Comparison of ENCODE assay signal across 24 cellular contexts in genomic region chr21:36641346-36641745, GRCh38. TPM values are rescaled to one million over a fixed set of nuclear protein-coding genes. Genes with fewer than 3 reads are reported as not detected.
"Had no signal": no experiment of that assay in that cellular context is flagged by ENCODE, and none has a peak within 500 bp of the region (broad histone marks: within the 10 kb centered on the region; RNA-seq: fewer than 3 reads in every experiment).

No MANE protein-coding gene starts in this region.

- ATAC-seq: naive thymus-derived CD4-positive, alpha-beta T cell; right lobe of liver; stimulated activated memory B cell treated with anti-CD40 and anti-IgM and Interleukin-4, amounts not matched to agents 10 μg/mL and 1 μg/mL and 100 μg/mL, for 72 hours; stimulated activated naive CD8-positive, alpha-beta T cell treated with anti-CD3 and anti-CD28 coated beads, Interleukin-15, amount 100 ng/mL, for 72 hours had no signal

- H3K36me3 Mint-ChIP-seq: stimulated activated memory B cell treated with anti-CD40 and anti-IgM and Interleukin-4, amounts not matched to agents 10 μg/mL and 1 μg/mL and 100 μg/mL, for 72 hours had no signal

- H3K9me3 Mint-ChIP-seq: natural killer cell treated with Interleukin-12 subunit alpha and Interleukin-12 subunit beta and Interleukin-15 and Interleukin-18, amount 100 ng/mL, for 72 hours had no signal

- H3K36me3 ChIP-seq: left ventricle myocardium inferior, ovary, right atrium auricular region, right lobe of liver, thyroid gland, transverse colon, upper lobe of left lung, vagina had no signal

- H3K4me3 ChIP-seq: left ventricle myocardium inferior, lung, mucosa of descending colon, ovary, right atrium auricular region, right lobe of liver, smooth muscle cell, testis, thyroid gland, transverse colon, upper lobe of left lung, vagina had no signal

- DNase-seq: left ventricle myocardium inferior; midbrain; mucosa of descending colon; naive thymus-derived CD4-positive, alpha-beta T cell; ovary; right lobe of liver; stimulated activated CD4-positive, alpha-beta T cell treated with anti-CD3 and anti-CD28 coated beads, Interleukin-1b, Interleukin-23, amount 100 ng/mL, for 48 hours; stimulated activated CD4-positive, alpha-beta T cell treated with anti-CD3 and anti-CD28 coated beads, Interleukin-2, amount 100 ng/mL, for 48 hours; stimulated activated CD4-positive, alpha-beta T cell treated with anti-CD3 and anti-CD28 coated beads, Interleukin-4, amount 100 ng/mL, for 4 hours; stimulated activated CD8-positive, alpha-beta memory T cell treated with anti-CD3 and anti-CD28 coated beads, Interleukin-4, amount 100 ng/mL, for 48 hours; stimulated activated naive CD4-positive, alpha-beta T cell treated with Interleukin-2 at 50 U/mL for 16 hours; stimulated activated naive CD8-positive, alpha-beta T cell treated with anti-CD3 and anti-CD28 coated beads, Interleukin-15, amount 100 ng/mL, for 72 hours; testis; thyroid gland; transverse colon had no signal

- H3K4me2 ChIP-seq: smooth muscle cell had no signal

- H3K27me3 ChIP-seq: ovary, right atrium auricular region, right lobe of liver, testis, thyroid gland, upper lobe of left lung, vagina had no signal

- H3K4me1 ChIP-seq: right atrium auricular region, right lobe of liver, testis, thyroid gland, vagina had no signal

- H3K4me1 Mint-ChIP-seq: stimulated activated memory B cell treated with anti-CD40 and anti-IgM and Interleukin-4, amounts not matched to agents 10 μg/mL and 1 μg/mL and 100 μg/mL, for 72 hours had no signal

- H3K27ac Mint-ChIP-seq: natural killer cell treated with Interleukin-12 subunit alpha and Interleukin-12 subunit beta and Interleukin-15 and Interleukin-18, amount 100 ng/mL, for 72 hours; progenitor cell of endocrine pancreas; stimulated activated memory B cell treated with anti-CD40 and anti-IgM and Interleukin-4, amounts not matched to agents 10 μg/mL and 1 μg/mL and 100 μg/mL, for 72 hours; stimulated activated naive CD8-positive, alpha-beta T cell treated with anti-CD3 and anti-CD28 coated beads, Interleukin-15, amount 100 ng/mL, for 72 hours had no signal

- H3K9me3 ChIP-seq: ovary, right lobe of liver, testis, thyroid gland, vagina had no signal

- H3K27ac ChIP-seq: left ventricle myocardium inferior, ovary, right atrium auricular region, right lobe of liver, testis, thyroid gland, transverse colon, upper lobe of left lung, vagina had no signal

- H3K4me3 Mint-ChIP-seq: naive thymus-derived CD4-positive, alpha-beta T cell; natural killer cell treated with Interleukin-12 subunit alpha and Interleukin-12 subunit beta and Interleukin-15 and Interleukin-18, amount 100 ng/mL, for 72 hours; stimulated activated memory B cell treated with anti-CD40 and anti-IgM and Interleukin-4, amounts not matched to agents 10 μg/mL and 1 μg/mL and 100 μg/mL, for 72 hours; stimulated activated naive CD8-positive, alpha-beta T cell treated with anti-CD3 and anti-CD28 coated beads, Interleukin-15, amount 100 ng/mL, for 72 hours had no signal

RNA-seq across cellular contexts. Expression of gene SIM2, which starts 57.6 kb away (rescaled TPM):
- total RNA-seq: left ventricle myocardium inferior, lung, mucosa of descending colon, right atrium auricular region, right lobe of liver, smooth muscle cell, thyroid gland, vagina had no signal
- polyA plus RNA-seq: lung; naive thymus-derived CD4-positive, alpha-beta T cell; neural cell had no signal
